In the genomic region with DNA sequence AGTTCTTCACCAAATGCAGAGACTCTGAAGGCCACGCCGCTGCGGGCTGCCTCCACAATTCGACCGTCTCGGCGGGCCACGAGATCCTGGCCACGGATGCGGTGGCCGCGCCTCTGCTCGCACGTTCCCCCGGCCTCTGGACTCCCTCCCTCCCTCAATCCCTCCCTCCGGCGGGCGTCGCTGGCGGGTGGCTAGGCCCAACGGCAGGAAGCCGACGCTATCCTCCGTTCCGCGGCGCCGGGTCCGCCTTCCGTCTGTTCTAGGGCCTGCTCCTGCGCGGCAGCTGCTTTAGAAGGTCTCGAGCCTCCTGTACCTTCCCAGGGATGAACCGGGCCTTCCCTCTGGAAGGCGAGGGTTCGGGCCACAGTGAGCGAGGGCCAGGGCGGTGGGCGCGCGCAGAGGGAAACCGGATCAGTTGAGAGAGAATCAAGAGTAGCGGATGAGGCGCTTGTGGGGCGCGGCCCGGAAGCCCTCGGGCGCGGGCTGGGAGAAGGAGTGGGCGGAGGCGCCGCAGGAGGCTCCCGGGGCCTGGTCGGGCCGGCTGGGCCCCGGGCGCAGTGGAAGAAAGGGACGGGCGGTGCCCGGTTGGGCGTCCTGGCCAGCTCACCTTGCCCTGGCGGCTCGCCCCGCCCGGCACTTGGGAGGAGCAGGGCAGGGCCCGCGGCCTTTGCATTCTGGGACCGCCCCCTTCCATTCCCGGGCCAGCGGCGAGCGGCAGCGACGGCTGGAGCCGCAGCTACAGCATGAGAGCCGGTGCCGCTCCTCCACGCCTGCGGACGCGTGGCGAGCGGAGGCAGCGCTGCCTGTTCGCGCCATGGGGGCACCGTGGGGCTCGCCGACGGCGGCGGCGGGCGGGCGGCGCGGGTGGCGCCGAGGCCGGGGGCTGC, we compare ENCODE assay signal across 8 cellular contexts. TPM values are rescaled to one million over a fixed set of nuclear protein-coding genes. Genes with fewer than 3 reads are reported as not detected.
DNase-seq lines count a peak whose midpoint lies in the region; ATAC-seq and TF ChIP-seq lines count a peak whose summit lies in the region.

A gene with protein sequence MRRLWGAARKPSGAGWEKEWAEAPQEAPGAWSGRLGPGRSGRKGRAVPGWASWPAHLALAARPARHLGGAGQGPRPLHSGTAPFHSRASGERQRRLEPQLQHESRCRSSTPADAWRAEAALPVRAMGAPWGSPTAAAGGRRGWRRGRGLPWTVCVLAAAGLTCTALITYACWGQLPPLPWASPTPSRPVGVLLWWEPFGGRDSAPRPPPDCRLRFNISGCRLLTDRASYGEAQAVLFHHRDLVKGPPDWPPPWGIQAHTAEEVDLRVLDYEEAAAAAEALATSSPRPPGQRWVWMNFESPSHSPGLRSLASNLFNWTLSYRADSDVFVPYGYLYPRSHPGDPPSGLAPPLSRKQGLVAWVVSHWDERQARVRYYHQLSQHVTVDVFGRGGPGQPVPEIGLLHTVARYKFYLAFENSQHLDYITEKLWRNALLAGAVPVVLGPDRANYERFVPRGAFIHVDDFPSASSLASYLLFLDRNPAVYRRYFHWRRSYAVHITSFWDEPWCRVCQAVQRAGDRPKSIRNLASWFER (plus strand): TSS at position 227 of the 887 bp plus-strand sequence. CDS start 213 bp downstream, at position 440.

- ATAC-seq in GM18867 (IDR thresholded peaks at IDR 0.05; ENCODE audit: unreplicated experiment) (peak; percentile 88), HG03097 (IDR thresholded peaks at IDR 0.05; ENCODE audit: low FRiP score, unreplicated experiment) (peak; percentile 84), left lung (peak; percentile 95)

- H3K36me3 ChIP-seq in colonic mucosa (no peaks in the 10 kb centered on the region), left lung (no peaks in the 10 kb centered on the region)

- peak within 1 kb of the TSS; percentile 99 for H3K4me3 Mint-ChIP-seq in activated CD4-positive, alpha-beta T cell treated with anti-CD3 and anti-CD28 coated beads, Interleukin-2, amount 10 ng/mL, durations not matched to agents 24 days and 14 days

- H3K27me3 Mint-ChIP-seq in activated CD4-positive, alpha-beta T cell treated with anti-CD3 and anti-CD28 coated beads, Interleukin-2, amount 10 ng/mL, durations not matched to agents 24 days and 14 days: peaks cover 6% of the 10 kb centered on the region

- H3K36me3 Mint-ChIP-seq in activated CD4-positive, alpha-beta T cell treated with anti-CD3 and anti-CD28 coated beads, Interleukin-2, amount 10 ng/mL, durations not matched to agents 24 days and 14 days (ENCODE audit: low read depth): peaks cover 15% of the 10 kb centered on the region

- peak within 1 kb of the TSS; percentile 99 for H3K27ac ChIP-seq in colonic mucosa
- peak within 1 kb of the TSS; percentile 97 to 99 for H3K27ac ChIP-seq in left lung

- peak within 1 kb of the TSS; percentile 94 to 97 for H3K9ac ChIP-seq in colonic mucosa (ENCODE audit: low read depth in 2 of 2, low read length in 2 of 2)

- H3K4me1 Mint-ChIP-seq in activated CD4-positive, alpha-beta T cell treated with anti-CD3 and anti-CD28 coated beads, Interleukin-2, amount 10 ng/mL, durations not matched to agents 24 days and 14 days: peaks cover 33% of the 10 kb centered on the region

- DNase-seq in AG09309 (ENCODE audit: low read depth): no peak
- DNase-seq in NCI-H345 treated with DMSO at 0.1 percent for 48 hours (lab: John Stamatoyannopoulos, UW; ENCODE audit: unreplicated experiment): peak; percentile 58
- DNase-seq in activated CD4-positive, alpha-beta T cell treated with anti-CD3 and anti-CD28 coated beads, Interleukin-2, amount 10 ng/mL, durations not matched to agents 24 days and 14 days: peak; percentile 93
- DNase-seq in colonic mucosa: peak; percentile 93
- DNase-seq in left lung: peak; percentile 91 to 99
- DNase-seq in stimulated activated CD4-positive, alpha-beta T cell treated with anti-CD3 and anti-CD28 coated beads, Interleukin-4, amount 100 ng/mL, for 1 hour: peak; percentile 73

- no peaks in the 10 kb centered on the region for H3K9me3 Mint-ChIP-seq in activated CD4-positive, alpha-beta T cell treated with anti-CD3 and anti-CD28 coated beads, Interleukin-2, amount 10 ng/mL, durations not matched to agents 24 days and 14 days

- intact Hi-C loops in activated CD4-positive, alpha-beta T cell treated with anti-CD3 and anti-CD28 coated beads, Interleukin-2, amount 10 ng/mL, durations not matched to agents 24 days and 14 days (cut with micrococcal nuclease): loop anchor here (1.0 to 10.0 kb wide), 8 partner anchors 25 to 882 kb away; a partner anchor contains a TSS
- intact Hi-C loops in colonic mucosa (cut with DNase I) (no loop called here), left lung (cut with DNase I) (no loop called here)

- H3K4me1 ChIP-seq in colonic mucosa (no peaks in the 10 kb centered on the region), left lung (peaks cover 26 to 51% of the 10 kb centered on the region in 2 donors)

- H3K27ac Mint-ChIP-seq in activated CD4-positive, alpha-beta T cell treated with anti-CD3 and anti-CD28 coated beads, Interleukin-2, amount 10 ng/mL, durations not matched to agents 24 days and 14 days: peak within 1 kb of the TSS; percentile 100

- TF ChIP-seq CTCF in AG09309 (IDR thresholded peaks at IDR 0.05; ENCODE audit: control insufficient read depth, insufficient read depth, low read depth, low read length, missing control alignments): no peak
- TF ChIP-seq CTCF in colonic mucosa (IDR thresholded peaks at IDR 0.05): no peak
- no peak for TF ChIP-seq CTCF in left lung (IDR thresholded peaks at IDR 0.05)

- H3K4me3 ChIP-seq in AG09309 (ENCODE audit: control insufficient read depth, low read depth, low read length): peak within 1 kb of the TSS; percentile 48
- peak within 1 kb of the TSS; percentile 61 for H3K4me3 ChIP-seq in colonic mucosa
- H3K4me3 ChIP-seq in left lung: peak within 1 kb of the TSS; percentile 58 to 62

- H3K27me3 ChIP-seq in colonic mucosa (no peaks in the 10 kb centered on the region), left lung (no peaks in the 10 kb centered on the region)

- no peaks in the 10 kb centered on the region for H3K9me3 ChIP-seq in colonic mucosa
- no peaks in the 10 kb centered on the region for H3K9me3 ChIP-seq in left lung

RNA-seq across cellular contexts. Expression of the gene that starts here (rescaled TPM):
- 8.3 and 8.8 TPM in 2 replicates for total RNA-seq in activated CD4-positive, alpha-beta T cell treated with anti-CD3 and anti-CD28 coated beads, Interleukin-2, amount 10 ng/mL, durations not matched to agents 24 days and 14 days
- total RNA-seq in colonic mucosa: 10 to 100 TPM; 28.0 to 28.5 TPM
- total RNA-seq in left lung: 1 to 10 TPM; 6.2 to 7.3 TPM
